10 cellular contexts compared by ENCODE assay signal in genomic region chr7:47783456-47784240, GRCh38.
DNase-seq lines count a peak whose midpoint lies in the region; ATAC-seq and TF ChIP-seq lines count a peak whose summit lies in the region.
"Had no signal": no experiment of that assay in that cellular context is flagged by ENCODE, and none has a peak within 500 bp of the region (broad histone marks: within the 10 kb centered on the region; RNA-seq: fewer than 3 reads in every experiment).

No MANE protein-coding gene starts in this region.

- H3K9me3 ChIP-seq in HUES48 (ENCODE audit: control insufficient read depth, insufficient read depth, low read length): no peaks in the 10 kb centered on the region
- H3K9me3 ChIP-seq in right lobe of liver: no peaks in the 10 kb centered on the region
- no peaks in the 10 kb centered on the region for H3K9me3 ChIP-seq in tibial nerve

- H3K27me3 ChIP-seq in HUES48 (ENCODE audit: control insufficient read depth, insufficient read depth, low read length) (no peaks in the 10 kb centered on the region), right lobe of liver (no peaks in the 10 kb centered on the region), tibial nerve (no peaks in the 10 kb centered on the region)
- H3K27me3 ChIP-seq: dorsolateral prefrontal cortex had no signal

- intact Hi-C loops in right lobe of liver (cut with DNase I): no loop called here

- H3K4me1 ChIP-seq in HUES48 (ENCODE audit: control insufficient read depth, insufficient read depth, low read length) (peaks cover 7% of the 10 kb centered on the region; the same call in 1 of the 2 replicates), right lobe of liver (peaks cover 0 to 7% (median under 1%) of the 10 kb centered on the region in 4 donors), tibial nerve (peaks cover 0 to 63% (median 32%) of the 10 kb centered on the region in 4 donors)

- H3K36me3 ChIP-seq in HUES48 (ENCODE audit: control insufficient read depth, insufficient read depth, low read length) (no peaks in the 10 kb centered on the region), right lobe of liver (no peaks in the 10 kb centered on the region), tibial nerve (no peaks in the 10 kb centered on the region)

- no peak overlapping the region for H3K9ac ChIP-seq in HUES48 (ENCODE audit: low read depth, low read length)

- DNase-seq in cerebellar cortex (ENCODE audit: low spot score) (peak; percentile 58), right lobe of liver (no peak), tibial nerve (ENCODE audit: low spot score in 2 of 2) (peak in 1 of 2 donors; percentile 50), NCI-H2171 (lab: John Stamatoyannopoulos, UW) (no peak)
- DNase-seq in activated CD8-positive, alpha-beta memory T cell treated with anti-CD3 and anti-CD28 coated beads, Interleukin-2, amount 50 U/mL, for 4 hours: no peak
- DNase-seq: dorsolateral prefrontal cortex; stimulated activated CD4-positive, alpha-beta T cell treated with anti-CD3 and anti-CD28 coated beads, Interleukin-4, amount 100 ng/mL, for 4 hours had no signal

- H3K4me3 ChIP-seq in HUES48 (ENCODE audit: low read depth, low read length) (no peak overlapping the region), right lobe of liver (no peak overlapping the region), tibial nerve (no peak overlapping the region)
- H3K4me3 ChIP-seq: dorsolateral prefrontal cortex had no signal

- peak in 3 of 4 donors; percentile 37 to 51 (median 42) for ATAC-seq in right lobe of liver
- ATAC-seq in HG02885 (IDR thresholded peaks at IDR 0.05; ENCODE audit: poor library complexity, unreplicated experiment): no peak
- no peak for ATAC-seq in HG03457 (IDR thresholded peaks at IDR 0.05; ENCODE audit: unreplicated experiment)

- peak overlapping the region; percentile 71 for H3K27ac ChIP-seq in HUES48 (ENCODE audit: low read depth, low read length)
- H3K27ac ChIP-seq in right lobe of liver: no peak overlapping the region
- peak overlapping the region; percentile 63 to 85 (median 72) for H3K27ac ChIP-seq in tibial nerve

- no peak for TF ChIP-seq POLR2A in right lobe of liver (IDR thresholded peaks at IDR 0.05)
- TF ChIP-seq POLR2A in tibial nerve (IDR thresholded peaks at IDR 0.05): no peak

- no peak for TF ChIP-seq CTCF in right lobe of liver (IDR thresholded peaks at IDR 0.05)
- no peak for TF ChIP-seq CTCF in tibial nerve (IDR thresholded peaks at IDR 0.05)

- peak; percentile 48 to 94 for TF ChIP-seq EP300 in tibial nerve (IDR thresholded peaks at IDR 0.05)

- 45% methylated on average over 5 of the region's 5 CpGs for WGBS in right lobe of liver (ENCODE audit: insufficient coverage, low coverage, low lambda C conversion rate, missing lambda C conversion rate)
- 20 to 23% methylated on average over 5 of the region's 5 CpGs for WGBS in tibial nerve, 2 donors

Comparison
In these comparisons a context has a peak if more than half of its experiments do, and no peak if none do; other contexts are left out.
1. H3K27ac ChIP-seq: peak in HUES48 (single experiment) and tibial nerve (4 of 4); none in right lobe of liver (0 of 3).
2. ATAC-seq: peak in right lobe of liver (3 of 4); none in HG02885 (single experiment) and HG03457 (single experiment).